In genomic region chr13:113995051-113995601, GRCh38 we compare ENCODE assay signal across 23 cellular contexts. TPM values are rescaled to one million over a fixed set of nuclear protein-coding genes. Genes with fewer than 3 reads are reported as not detected.
DNase-seq lines count a peak whose midpoint lies in the region; ATAC-seq, FAIRE-seq and TF ChIP-seq lines count a peak whose summit lies in the region.
"Had no signal": no experiment of that assay in that cellular context is flagged by ENCODE, and none has a peak within 500 bp of the region (broad histone marks: within the 10 kb centered on the region; RNA-seq: fewer than 3 reads in every experiment).

No MANE protein-coding gene starts in this region.

- H3K4me3 ChIP-seq in heart left ventricle (no peak overlapping the region), left ventricle myocardium inferior (no peak overlapping the region), kidney (ENCODE audit: low read length in 2 of 2) (no peak overlapping the region), SJCRH30 (no peak overlapping the region)
- H3K4me3 ChIP-seq: GM23248, PC-9 had no signal

- no peaks in the 10 kb centered on the region for H3K9me3 ChIP-seq in heart left ventricle
- no peaks in the 10 kb centered on the region for H3K9me3 ChIP-seq in left ventricle myocardium inferior (replicated peaks)
- H3K9me3 ChIP-seq in kidney (ENCODE audit: control insufficient read depth in 1 of 2, low read length in 2 of 2), result no peaks in the 10 kb centered on the region
- H3K9me3 ChIP-seq in SJCRH30 (replicated peaks), result no peaks in the 10 kb centered on the region

- peaks cover 0 to 56% (median 16%) of the 10 kb centered on the region in 9 donors for H3K36me3 ChIP-seq in heart left ventricle
- peaks cover 12% of the 10 kb centered on the region for H3K36me3 ChIP-seq in left ventricle myocardium inferior
- H3K36me3 ChIP-seq in kidney (ENCODE audit: control insufficient read depth in 1 of 2, insufficient read depth in 2 of 2, low read length in 2 of 2), result peaks cover 6 to 7% of the 10 kb centered on the region in 2 donors
- peaks cover 5% of the 10 kb centered on the region; the same call in 1 of the 2 replicates for H3K36me3 ChIP-seq in SJCRH30

- TF ChIP-seq CTCF in heart left ventricle (IDR thresholded peaks at IDR 0.05), result no peak
- no peak for TF ChIP-seq CTCF in left ventricle myocardium inferior (IDR thresholded peaks at IDR 0.05; ENCODE audit: borderline replicate concordance)
- TF ChIP-seq CTCF in WTC11 (IDR thresholded peaks at IDR 0.05), result no peak
- no peak for TF ChIP-seq CTCF in kidney (IDR thresholded peaks at IDR 0.05; ENCODE audit: borderline replicate concordance, extremely low read depth, insufficient read depth)

- no peak overlapping the region for H3K9ac ChIP-seq in kidney (ENCODE audit: low read length in 2 of 2)
- H3K9ac ChIP-seq: GM23248 had no signal

- no peak for ATAC-seq in heart left ventricle
- no peak for ATAC-seq in WTC11
- ATAC-seq in stimulated activated effector memory CD8-positive, alpha-beta T cell treated with anti-CD3 and anti-CD28 coated beads, Interleukin-12 subunit alpha, Interleukin-12 subunit beta, amount 100 ng/mL, for 72 hours, result no peak
- ATAC-seq in GM19463 (IDR thresholded peaks at IDR 0.05; ENCODE audit: unreplicated experiment), result no peak
- ATAC-seq: CD8-positive, alpha-beta T cell had no signal

- H3K27ac ChIP-seq in heart left ventricle, result no peak overlapping the region
- no peak overlapping the region for H3K27ac ChIP-seq in left ventricle myocardium inferior (replicated peaks)
- H3K27ac ChIP-seq in kidney (ENCODE audit: low read depth in 2 of 2, low read length in 2 of 2), result no peak overlapping the region
- no peak overlapping the region for H3K27ac ChIP-seq in SJCRH30
- H3K27ac ChIP-seq: GM23248, PC-9 had no signal

- peak in 3 of 5 donors; percentile 24 to 64 (median 25) for DNase-seq in heart left ventricle
- no peak for DNase-seq in left ventricle myocardium inferior
- no peak for DNase-seq in WTC11 (ENCODE audit: low spot score)
- peak; percentile 58 for DNase-seq in kidney
- no peak for DNase-seq in stimulated activated effector memory CD8-positive, alpha-beta T cell treated with anti-CD3 and anti-CD28 coated beads, Interleukin-12 subunit alpha, Interleukin-12 subunit beta, amount 100 ng/mL, for 72 hours (ENCODE audit: low spot score in 2 of 2)
- no peak for DNase-seq in NCI-H1417 treated with DMSO at 0.1 percent for 48 hours (lab: John Stamatoyannopoulos, UW)
- DNase-seq in SJCRH30, result no peak
- DNase-seq: DMS79 treated with DMSO at 0.1 percent for 48 hours, GDM1, GM23248, KBM-7, NCI-H1048, NCI-H1694, NCI-H446 treated with DMSO at 0.1 percent for 48 hours, NCI-H748 treated with DMSO at 0.1 percent for 48 hours, PC-9, SHP77 treated with DMSO at 0.1 percent for 48 hours had no signal

- intact Hi-C loops in heart left ventricle (cut with DNase I), result no loop called here
- intact Hi-C loops in left ventricle myocardium inferior (cut with micrococcal nuclease), result no loop called here
- intact Hi-C loops in kidney (cut with DNase I), result no loop called here

- H3K27me3 ChIP-seq in heart left ventricle, result no peaks in the 10 kb centered on the region
- H3K27me3 ChIP-seq in left ventricle myocardium inferior (ENCODE audit: low read depth), result no peaks in the 10 kb centered on the region
- no peaks in the 10 kb centered on the region for H3K27me3 ChIP-seq in SJCRH30

- WGBS in heart left ventricle, 4 donors, result 67 to 86% (median 75%) methylated on average over 20 to 23 of the region's 23 CpGs

- H3K4me1 Mint-ChIP-seq in WTC11, result no peaks in the 10 kb centered on the region
- H3K4me1 Mint-ChIP-seq in stimulated activated effector memory CD8-positive, alpha-beta T cell treated with anti-CD3 and anti-CD28 coated beads, Interleukin-12 subunit alpha, Interleukin-12 subunit beta, amount 100 ng/mL, for 72 hours, result peaks cover 18% of the 10 kb centered on the region

- CTCF ChIA-PET in WTC11 (lab: Charles Lee), result interaction anchor here (0.5 kb wide), 1 partner anchor 405 kb away, joined by 5 read pairs; no protein-coding TSS in a partner anchor

- POLR2A ChIA-PET in WTC11 (lab: Charles Lee), result interaction anchor here (0.6 kb wide), 1 partner anchor 92 kb away, joined by 3 read pairs; no protein-coding TSS in a partner anchor

- H3K4me3 Mint-ChIP-seq in WTC11, result no peak overlapping the region
- H3K4me3 Mint-ChIP-seq in stimulated activated effector memory CD8-positive, alpha-beta T cell treated with anti-CD3 and anti-CD28 coated beads, Interleukin-12 subunit alpha, Interleukin-12 subunit beta, amount 100 ng/mL, for 72 hours, result no peak overlapping the region
- H3K4me3 Mint-ChIP-seq: B cell; CD8-positive, alpha-beta T cell had no signal

- no peak for FAIRE-seq in kidney (lab: Jason Lieb, UNC)
- FAIRE-seq: D721Med, GM12892, HTR-8/SVneo had no signal

- H3K4me1 ChIP-seq in heart left ventricle (peaks cover 0 to 35% (median 5%) of the 10 kb centered on the region in 12 donors), left ventricle myocardium inferior (peaks cover 32% of the 10 kb centered on the region), kidney (ENCODE audit: control insufficient read depth in 1 of 2, insufficient read depth in 1 of 2, low read depth in 1 of 2, low read length in 2 of 2) (peaks cover 0 to 8% of the 10 kb centered on the region in 2 donors), SJCRH30 (peaks cover 18% of the 10 kb centered on the region)

- H3K9me3 Mint-ChIP-seq in WTC11, result peaks cover 14% of the 10 kb centered on the region
- H3K9me3 Mint-ChIP-seq in stimulated activated effector memory CD8-positive, alpha-beta T cell treated with anti-CD3 and anti-CD28 coated beads, Interleukin-12 subunit alpha, Interleukin-12 subunit beta, amount 100 ng/mL, for 72 hours, result no peaks in the 10 kb centered on the region
- H3K9me3 Mint-ChIP-seq: CD8-positive, alpha-beta T cell had no signal

- H3K27ac Mint-ChIP-seq in WTC11, result no peak overlapping the region
- H3K27ac Mint-ChIP-seq in stimulated activated effector memory CD8-positive, alpha-beta T cell treated with anti-CD3 and anti-CD28 coated beads, Interleukin-12 subunit alpha, Interleukin-12 subunit beta, amount 100 ng/mL, for 72 hours, result peak overlapping the region; percentile 52
- H3K27ac Mint-ChIP-seq: B cell had no signal

- H3K27me3 Mint-ChIP-seq in WTC11 (ENCODE audit: low read depth), result no peaks in the 10 kb centered on the region
- H3K27me3 Mint-ChIP-seq: B cell had no signal

- peaks cover 27% of the 10 kb centered on the region for H3K36me3 Mint-ChIP-seq in WTC11
- peaks cover 81% of the 10 kb centered on the region for H3K36me3 Mint-ChIP-seq in stimulated activated effector memory CD8-positive, alpha-beta T cell treated with anti-CD3 and anti-CD28 coated beads, Interleukin-12 subunit alpha, Interleukin-12 subunit beta, amount 100 ng/mL, for 72 hours

- no peak for TF ChIP-seq POLR2A in heart left ventricle (IDR thresholded peaks at IDR 0.05)

TF ChIP-seq in WTC11, 78 proteins besides CTCF, POLR2A, EP300 and RAD21:
- TF ChIP-seq ZNF423 (CRISPR knock-in tag; IDR thresholded peaks at IDR 0.05) (peak; percentile 25; the same call in 1 of the 2 replicates), PRDM15 (CRISPR knock-in tag; IDR thresholded peaks at IDR 0.05) (no peak), USF2 (CRISPR knock-in tag; IDR thresholded peaks at IDR 0.05) (peak; percentile 50; the same call in 1 of the 2 replicates), NR2C2 (CRISPR knock-in tag; IDR thresholded peaks at IDR 0.05) (no peak)

RNA-seq across cellular contexts. Expression of gene C13orf46, which starts 21.2 kb away (rescaled TPM):
- total RNA-seq in heart left ventricle, result 1 to 10 TPM in 1 of 9 donors, under 1 TPM in 7, not detected in 1; 0.07 to 3.1 (median 0.43) TPM
- polyA plus RNA-seq in heart left ventricle, result under 1 TPM; 0.15 to 0.18 TPM
- total RNA-seq in left ventricle myocardium inferior, result 0.33 TPM
- 0.27 to 0.50 TPM (median 0.37 TPM) in 3 replicates for total RNA-seq in WTC11 (2021)
- total RNA-seq in kidney, result 1.1 TPM
- polyA plus RNA-seq in kidney (ENCODE audit: insufficient read depth, low read depth, low replicate concordance), result not detected
- 0.04 TPM in 1 of 2 replicates, not detected in the other for total RNA-seq in SJCRH30 (2014; rRNA removed; shearing (Covaris generic))
- total RNA-seq: GM23248 had no signal

Comparison
In these comparisons a context has a peak if more than half of its experiments do, and no peak if none do; other contexts are left out.
1. DNase-seq: peak in heart left ventricle (3 of 5) and kidney (single experiment); none in left ventricle myocardium inferior (single experiment), WTC11 (single experiment), stimulated activated effector memory CD8-positive, alpha-beta T cell treated with anti-CD3 and anti-CD28 coated beads, Interleukin-12 subunit alpha, Interleukin-12 subunit beta, amount 100 ng/mL, for 72 hours (0 of 2), NCI-H1417 treated with DMSO at 0.1 percent for 48 hours (single experiment) and SJCRH30 (0 of 2).